33 cellular contexts compared by ENCODE assay signal in the genomic region with DNA sequence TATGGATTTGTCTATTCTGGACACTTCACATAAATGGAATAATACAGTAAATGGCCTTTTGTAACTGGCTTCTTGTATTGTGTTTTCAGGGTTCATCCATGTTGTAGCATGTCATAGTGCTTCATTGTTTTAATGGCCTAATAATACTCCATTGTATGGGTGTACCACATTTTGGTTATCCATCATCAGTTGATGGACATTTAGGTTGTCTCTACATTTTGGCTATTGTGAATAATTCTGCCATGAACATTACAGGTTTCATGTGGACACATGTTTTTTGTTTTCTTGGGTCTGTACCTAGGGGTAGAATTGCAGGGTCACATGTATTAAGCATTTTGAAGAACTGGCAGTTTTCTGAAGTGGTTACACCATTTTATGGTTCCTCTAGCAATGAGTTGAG.
"Had no signal": no experiment of that assay in that cellular context is flagged by ENCODE, and none has a peak within 500 bp of the region (broad histone marks: within the 10 kb centered on the region; RNA-seq: fewer than 3 reads in every experiment).

No MANE protein-coding gene starts in this region.

- H3K36me3 ChIP-seq: ascending aorta, cardiac muscle cell had no signal

- H3K27ac Mint-ChIP-seq: activated B cell treated with CpG ODN at 0.5 μM for 24 hours; activated CD4-positive, alpha-beta memory T cell treated with anti-CD3 and anti-CD28 coated beads for 36 hours; activated CD8-positive, alpha-beta T cell treated with anti-CD3 and anti-CD28 coated beads for 36 hours; activated naive CD4-positive, alpha-beta T cell treated with anti-CD3 and anti-CD28 coated beads, Interleukin-2, amount 10 ng/mL, durations not matched to agents 7 days and 5 days; activated naive CD4-positive, alpha-beta T cell treated with anti-CD3 and anti-CD28 coated beads, Interleukin-2, amount 50 U/mL, for 24 hours; activated naive CD8-positive, alpha-beta T cell treated with anti-CD3 and anti-CD28 coated beads, Interleukin-2, amount 10 ng/mL, durations not matched to agents 7 days and 5 days; activated naive CD8-positive, alpha-beta T cell treated with anti-CD3 and anti-CD28 coated beads, Interleukin-2, amount 50 U/mL, for 24 hours; activated T-helper 2 cell treated with anti-CD3 and anti-CD28 coated beads, Interferon-gamma antibody, Interleukin-2, Interleukin-4, amounts not matched to agents 10 μg/mL and 5 μg/mL and 100 μg/mL, durations not matched to agents 14 hours and 24 hours and 36 hours; brain; T-helper 1 cell treated with Interleukin-12 subunit alpha and Interleukin-12 subunit beta and Interleukin-4 antibody, amounts not matched to agents 30 μg/mL and 1 μg/mL, for 36 hours; T-helper 2 cell treated with Interferon-gamma antibody and Interleukin-4, amounts not matched to agents 5 μg/mL and 100 μg/mL, for 36 hours had no signal

- H3K27me3 Mint-ChIP-seq: activated CD4-positive, alpha-beta memory T cell treated with anti-CD3 and anti-CD28 coated beads for 36 hours; activated CD4-positive, alpha-beta T cell treated with anti-CD3 and anti-CD28 coated beads, Interleukin-2, amount 10 ng/mL, durations not matched to agents 24 days and 14 days; activated CD8-positive, alpha-beta T cell treated with anti-CD3 and anti-CD28 coated beads for 36 hours; activated naive CD4-positive, alpha-beta T cell treated with anti-CD3 and anti-CD28 coated beads, Interleukin-2, amount 10 ng/mL, durations not matched to agents 7 days and 5 days; activated naive CD4-positive, alpha-beta T cell treated with anti-CD3 and anti-CD28 coated beads, Interleukin-2, amount 50 U/mL, for 24 hours; activated naive CD8-positive, alpha-beta T cell; activated naive CD8-positive, alpha-beta T cell treated with anti-CD3 and anti-CD28 coated beads, Interleukin-2, amount 10 ng/mL, durations not matched to agents 7 days and 5 days; activated naive CD8-positive, alpha-beta T cell treated with anti-CD3 and anti-CD28 coated beads, Interleukin-2, amount 50 U/mL, for 24 hours; central memory CD8-positive, alpha-beta T cell had no signal

- H3K4me3 ChIP-seq: ascending aorta, cardiac muscle cell had no signal

- ATAC-seq: activated CD8-positive, alpha-beta T cell treated with anti-CD3 and anti-CD28 coated beads for 36 hours; activated naive CD8-positive, alpha-beta T cell treated with anti-CD3 and anti-CD28 coated beads, Interleukin-2, amount 50 U/mL, for 24 hours; activated T-cell treated with anti-CD3 and anti-CD28 coated beads, Interleukin-2, amount 50 U/mL, for 4 hours had no signal

- H3K4me1 Mint-ChIP-seq: activated B cell treated with CpG ODN at 0.5 μM for 24 hours; central memory CD8-positive, alpha-beta T cell had no signal

- H3K27ac ChIP-seq: ascending aorta, cardiac muscle cell, VCaP had no signal

- H3K4me1 ChIP-seq: ascending aorta had no signal

- H3K27me3 ChIP-seq: ascending aorta, cardiac muscle cell had no signal

- H3K4me3 Mint-ChIP-seq: activated B cell treated with CpG ODN at 0.5 μM for 24 hours; activated CD4-positive, alpha-beta memory T cell treated with anti-CD3 and anti-CD28 coated beads for 36 hours; activated CD4-positive, alpha-beta T cell treated with anti-CD3 and anti-CD28 coated beads, Interleukin-2, amount 10 ng/mL, durations not matched to agents 24 days and 14 days; activated CD8-positive, alpha-beta T cell treated with anti-CD3 and anti-CD28 coated beads for 36 hours; activated naive CD4-positive, alpha-beta T cell treated with anti-CD3 and anti-CD28 coated beads, Interleukin-2, amount 10 ng/mL, durations not matched to agents 7 days and 5 days; activated naive CD4-positive, alpha-beta T cell treated with anti-CD3 and anti-CD28 coated beads, Interleukin-2, amount 50 U/mL, for 24 hours; activated naive CD8-positive, alpha-beta T cell; activated naive CD8-positive, alpha-beta T cell treated with anti-CD3 and anti-CD28 coated beads, Interleukin-2, amount 10 ng/mL, durations not matched to agents 7 days and 5 days; activated naive CD8-positive, alpha-beta T cell treated with anti-CD3 and anti-CD28 coated beads, Interleukin-2, amount 50 U/mL, for 24 hours; activated T-cell treated with anti-CD3 and anti-CD28 coated beads, Interleukin-2, amount 50 U/mL, for 4 hours; brain; central memory CD8-positive, alpha-beta T cell; T-helper 1 cell treated with Interleukin-12 subunit alpha and Interleukin-12 subunit beta and Interleukin-4 antibody, amounts not matched to agents 30 μg/mL and 1 μg/mL, for 36 hours; T-helper 2 cell treated with Interferon-gamma antibody and Interleukin-4, amounts not matched to agents 5 μg/mL and 100 μg/mL, for 36 hours had no signal

- DNase-seq: activated B cell treated with CpG ODN at 0.5 μM for 24 hours; activated CD4-positive, alpha-beta memory T cell treated with anti-CD3 and anti-CD28 coated beads for 36 hours; activated CD4-positive, alpha-beta T cell treated with anti-CD3 and anti-CD28 coated beads for 4 hours; activated CD4-positive, alpha-beta T cell treated with anti-CD3 and anti-CD28 coated beads, Interleukin-2, amount 10 ng/mL, durations not matched to agents 24 days and 14 days; activated CD4-positive, alpha-beta T cell treated with anti-CD3 and anti-CD28 coated beads, Interleukin-2, amount 50 U/mL, for 1 hour; activated CD4-positive, alpha-beta T cell treated with anti-CD3 and anti-CD28 coated beads, Interleukin-2, amount 50 U/mL, for 4 hours; activated CD4-positive, CD25-positive, alpha-beta regulatory T cell treated with anti-CD3 and anti-CD28 coated beads, Interleukin-2, amount 50 U/mL, for 72 hours; activated CD8-positive, alpha-beta memory T cell treated with anti-CD3 and anti-CD28 coated beads, Interleukin-2, amount 50 U/mL, for 4 hours; activated CD8-positive, alpha-beta T cell treated with anti-CD3 and anti-CD28 coated beads for 36 hours; activated effector memory CD4-positive, alpha-beta T cell treated with Interleukin-2 at 50 U/mL for 16 hours; activated gamma-delta T cell; activated naive CD4-positive, alpha-beta T cell treated with anti-CD3 and anti-CD28 coated beads, Interleukin-2, amount 10 ng/mL, durations not matched to agents 7 days and 5 days; activated naive CD4-positive, alpha-beta T cell treated with Interleukin-2 at 50 U/mL for 16 hours; activated naive CD8-positive, alpha-beta T cell treated with anti-CD3 and anti-CD28 coated beads, Interleukin-2, amount 10 ng/mL, durations not matched to agents 7 days and 5 days; activated naive CD8-positive, alpha-beta T cell treated with anti-CD3 and anti-CD28 coated beads, Interleukin-2, amount 50 U/mL, for 24 hours; activated T-cell treated with anti-CD3 and anti-CD28 coated beads, Interleukin-2, amount 50 U/mL, for 4 hours; amygdala; anterior cingulate cortex; caudate nucleus; cerebellar nuclear complex; T-helper 1 cell; T-helper 2 cell; T-helper 9 cell had no signal
